Comparison of ENCODE assay signal across 27 cellular contexts in the genomic region with DNA sequence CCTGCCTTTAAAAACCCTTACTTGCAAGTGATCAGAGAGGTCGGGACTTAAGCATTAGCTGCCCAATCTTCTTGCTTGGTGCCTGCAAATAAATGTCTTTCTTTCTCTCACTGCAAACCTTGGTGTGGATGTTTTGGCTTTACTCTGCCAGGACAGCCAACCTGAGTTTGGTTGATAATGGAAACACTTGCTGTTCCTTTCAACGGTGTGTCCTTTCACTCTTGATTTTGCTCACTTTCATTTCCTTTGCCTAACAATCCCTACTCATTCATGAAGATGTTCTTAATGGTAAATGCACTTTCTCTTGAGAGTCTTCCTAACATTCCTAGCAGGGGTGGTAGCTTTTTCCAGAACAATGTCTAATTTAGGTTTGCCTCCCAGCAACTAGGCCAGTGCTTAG.
"Had no signal": no experiment of that assay in that cellular context is flagged by ENCODE, and none has a peak within 500 bp of the region (broad histone marks: within the 10 kb centered on the region; RNA-seq: fewer than 3 reads in every experiment).

No MANE protein-coding gene starts in this region.

- H3K36me3 Mint-ChIP-seq: immature natural killer cell; naive B cell; natural killer cell treated with Interleukin-12 subunit alpha and Interleukin-12 subunit beta and Interleukin-15 and Interleukin-18, amount 100 ng/mL, for 72 hours had no signal

- H3K4me3 ChIP-seq: left ventricle myocardium inferior, lower lobe of right lung, mucosa of descending colon, smooth muscle cell, suprapubic skin, transverse colon, upper lobe of right lung, uterus had no signal

- ATAC-seq: effector memory CD8-positive, alpha-beta T cell; left colon; lower lobe of right lung; mucosa of descending colon; natural killer cell treated with Interleukin-12 subunit alpha and Interleukin-12 subunit beta and Interleukin-15 and Interleukin-18, amount 100 ng/mL, for 72 hours; sciatic nerve; stimulated activated naive CD8-positive, alpha-beta T cell treated with anti-CD3 and anti-CD28 coated beads, Interleukin-15, amount 100 ng/mL, for 72 hours; upper lobe of right lung had no signal

- H3K27ac Mint-ChIP-seq: effector memory CD8-positive, alpha-beta T cell; immature natural killer cell; naive B cell; natural killer cell treated with Interleukin-12 subunit alpha and Interleukin-12 subunit beta and Interleukin-15 and Interleukin-18, amount 100 ng/mL, for 72 hours; progenitor cell of endocrine pancreas; stimulated activated naive CD8-positive, alpha-beta T cell treated with anti-CD3 and anti-CD28 coated beads, Interleukin-15, amount 100 ng/mL, for 72 hours had no signal

- H3K4me3 Mint-ChIP-seq: effector memory CD8-positive, alpha-beta T cell; immature natural killer cell; naive B cell; natural killer cell treated with Interleukin-12 subunit alpha and Interleukin-12 subunit beta and Interleukin-15 and Interleukin-18, amount 100 ng/mL, for 72 hours; neural crest cell; stimulated activated naive CD8-positive, alpha-beta T cell treated with anti-CD3 and anti-CD28 coated beads, Interleukin-15, amount 100 ng/mL, for 72 hours had no signal

- H3K4me1 ChIP-seq: left ventricle myocardium inferior, lower lobe of right lung, parathyroid adenoma, suprapubic skin, transverse colon, upper lobe of right lung, uterus had no signal

- H3K4me1 Mint-ChIP-seq: immature natural killer cell; naive B cell; stimulated activated naive CD8-positive, alpha-beta T cell treated with anti-CD3 and anti-CD28 coated beads, Interleukin-15, amount 100 ng/mL, for 72 hours had no signal

- H3K27ac ChIP-seq: left ventricle myocardium inferior, lower lobe of right lung, parathyroid adenoma, suprapubic skin, transverse colon, upper lobe of right lung, uterus had no signal

- H3K9me3 Mint-ChIP-seq: effector memory CD8-positive, alpha-beta T cell; naive B cell; neural crest cell; stimulated activated naive CD8-positive, alpha-beta T cell treated with anti-CD3 and anti-CD28 coated beads, Interleukin-15, amount 100 ng/mL, for 72 hours had no signal

- H3K36me3 ChIP-seq: left ventricle myocardium inferior, lower lobe of right lung, suprapubic skin, transverse colon, upper lobe of right lung, uterus had no signal

- H3K9me3 ChIP-seq: left ventricle myocardium inferior, lower lobe of right lung, mucosa of descending colon, suprapubic skin, transverse colon, upper lobe of right lung, uterus had no signal

- DNase-seq: cortex of kidney; effector memory CD8-positive, alpha-beta T cell; head of caudate nucleus; immature natural killer cell; islet precursor cell; kidney glomerular epithelial cell; left colon; left ventricle myocardium inferior; lower lobe of right lung; mucosa of descending colon; naive B cell; stimulated activated CD4-positive, alpha-beta T cell treated with anti-CD3 and anti-CD28 coated beads, Interleukin-12 subunit alpha, Interleukin-12 subunit beta, amount 100 ng/mL, for 4 hours; stimulated activated CD4-positive, alpha-beta T cell treated with anti-CD3 and anti-CD28 coated beads, Interleukin-1b, Interleukin-23, amount 100 ng/mL, for 48 hours; stimulated activated CD4-positive, alpha-beta T cell treated with anti-CD3 and anti-CD28 coated beads, Interleukin-4, amount 100 ng/mL, for 1 hour; stimulated activated CD8-positive, alpha-beta memory T cell treated with anti-CD3 and anti-CD28 coated beads, Interleukin-4, amount 100 ng/mL, for 48 hours; stimulated activated naive CD4-positive, alpha-beta T cell; stimulated activated naive CD8-positive, alpha-beta T cell treated with anti-CD3 and anti-CD28 coated beads, Interleukin-15, amount 100 ng/mL, for 72 hours; transverse colon; upper lobe of right lung; uterus had no signal
